14 cellular contexts compared by ENCODE assay signal in the genomic region with DNA sequence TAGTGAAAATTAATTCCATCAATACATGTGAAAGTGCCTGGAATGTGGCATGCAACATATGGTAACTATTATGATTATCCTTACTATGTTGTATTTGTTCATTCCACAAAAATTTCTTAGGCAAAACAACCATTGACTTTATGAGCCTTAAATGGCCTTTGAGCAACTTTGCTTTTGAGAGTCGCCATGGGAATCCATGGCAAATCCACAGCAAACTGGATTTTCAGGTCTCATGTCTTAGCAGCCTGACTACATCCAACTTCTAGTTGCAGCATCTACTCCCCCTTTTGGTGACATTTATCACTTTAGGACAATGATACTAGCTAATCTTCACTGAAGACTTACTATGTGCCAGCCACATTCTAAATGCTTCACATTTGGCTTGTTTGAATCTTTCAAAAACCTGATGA. TPM values are rescaled to one million over a fixed set of nuclear protein-coding genes. Genes with fewer than 3 reads are reported as not detected.
DNase-seq lines count a peak whose midpoint lies in the region; ATAC-seq and TF ChIP-seq lines count a peak whose summit lies in the region.
"Had no signal": no experiment of that assay in that cellular context is flagged by ENCODE, and none has a peak within 500 bp of the region (broad histone marks: within the 10 kb centered on the region; RNA-seq: fewer than 3 reads in every experiment).

No MANE protein-coding gene starts in this region.

- H3K23ac ChIP-seq in mesendoderm (ENCODE audit: low read length): no peak overlapping the region

- no peak overlapping the region for H2AK5ac ChIP-seq in mesendoderm (ENCODE audit: low read length)

- TF ChIP-seq CTCF in HCT116 (IDR thresholded peaks at IDR 0.05 in 2 of 3, conservative IDR thresholded peaks at IDR 0.05 in 1 of 3; ENCODE audit: borderline replicate concordance in 1 of 3, insufficient read depth in 1 of 3, low read depth in 2 of 3, low read length in 2 of 3) (no peak), brain (conservative IDR thresholded peaks at IDR 0.05) (no peak)

- no peak overlapping the region for H2BK120ac ChIP-seq in mesendoderm (ENCODE audit: low read depth, low read length)

- H3K36me3 Mint-ChIP-seq in brain: peaks cover 22% of the 10 kb centered on the region

- H3K27ac ChIP-seq in HCT116 (ENCODE audit: low read depth, low read length): no peak overlapping the region
- no peak overlapping the region for H3K27ac ChIP-seq in mesendoderm (ENCODE audit: low read depth, low read length)
- H3K27ac ChIP-seq: cardiac muscle cell had no signal

- RAD21 ChIA-PET in HCT116 (lab: Charles Lee; ENCODE audit: low non-redundant PET in 1 of 2, low total read pairs in 2 of 2, uncharacterized antibody in 2 of 2, unreplicated experiment in 2 of 2): no interaction called here

- 0 out of 2 replicates have a peak, but pooled peaks have one; percentile 17 for TF ChIP-seq RAD21 in HCT116 (IDR thresholded peaks at IDR 0.05; ENCODE audit: low read depth)

- no peak overlapping the region for H2BK5ac ChIP-seq in mesendoderm (ENCODE audit: low read length)

- H3K4me3 ChIP-seq in HCT116 (replicated peaks in 1 of 2; ENCODE audit: low read depth in 1 of 2, low read length in 2 of 2) (no peak overlapping the region), mesendoderm (ENCODE audit: low read length) (no peak overlapping the region)
- H3K4me3 ChIP-seq: cardiac muscle cell had no signal

- no peaks in the 10 kb centered on the region for H3K9me2 ChIP-seq in HCT116 (ENCODE audit: insufficient read depth)

- H3K18ac ChIP-seq in mesendoderm (ENCODE audit: low read length): no peak overlapping the region

- H3K27me3 ChIP-seq in HCT116 (ENCODE audit: insufficient read depth, low read length) (no peaks in the 10 kb centered on the region), mesendoderm (ENCODE audit: insufficient read depth, low read length, poor library complexity) (no peaks in the 10 kb centered on the region)
- H3K27me3 ChIP-seq: cardiac muscle cell had no signal

- no peak for ATAC-seq in HCT116

- H3K4me2 ChIP-seq in HCT116 (ENCODE audit: low read length) (no peak overlapping the region), mesendoderm (ENCODE audit: low read length) (no peak overlapping the region)

- no peak overlapping the region for H2BK15ac ChIP-seq in mesendoderm (replicated peaks; ENCODE audit: low read depth)

- intact Hi-C loops in HCT116 (cut with micrococcal nuclease): no loop called here

- DNase-seq in AG20443 (ENCODE audit: low spot score): peak; percentile 44
- no peak for DNase-seq in HCT116 (ENCODE audit: low read depth, low spot score)
- DNase-seq in mesendoderm: peak; percentile 57
- DNase-seq in hepatic stellate cell (ENCODE audit: low spot score): no peak
- DNase-seq in HEK293T (ENCODE audit: extremely low spot score): no peak
- no peak for DNase-seq in hippocampal formation (lab: John Stamatoyannopoulos, UW)
- DNase-seq in inferior parietal cortex (ENCODE audit: extremely low spot score): no peak
- DNase-seq: activated naive CD4-positive, alpha-beta T cell treated with anti-CD3 and anti-CD28 coated beads for 36 hours; erythroblast; NCI-H1694 treated with DMSO at 0.1 percent for 48 hours; stimulated activated CD8-positive, alpha-beta memory T cell treated with anti-CD3 and anti-CD28 coated beads, Interleukin-4, amount 100 ng/mL, for 48 hours had no signal

- H3K4me1 Mint-ChIP-seq in brain: peaks cover 59% of the 10 kb centered on the region

- no peak overlapping the region for H4K8ac ChIP-seq in mesendoderm (ENCODE audit: low read depth, low read length)

- H3K9me3 Mint-ChIP-seq in brain: peaks cover 0 to 11% (median 2%) of the 10 kb centered on the region in 5 experiments

- BruUV-seq in HCT116 (replicated peaks; lab: Mats Ljungman, UMichigan): no TSS peak

- CTCF ChIA-PET in HCT116 (lab: Charles Lee): no interaction called here
- CTCF ChIA-PET in HEK293T (lab: Yijun Ruan, JAX): no interaction called here

- no CpG with 5 or more reads among the region's 1 CpG for WGBS in mesendoderm (ENCODE audit: extremely low coverage, insufficient coverage, low lambda C conversion rate)

- H2AFZ ChIP-seq in HCT116 (ENCODE audit: low read depth, low read length, poor library complexity, severe bottlenecking): no peak overlapping the region

- H3K36me3 ChIP-seq in HCT116 (ENCODE audit: control insufficient read depth in 1 of 2, insufficient read depth in 2 of 2, low read length in 2 of 2) (no peaks in the 10 kb centered on the region), mesendoderm (ENCODE audit: control insufficient read depth, insufficient read depth, low read length) (no peaks in the 10 kb centered on the region)
- H3K36me3 ChIP-seq: cardiac muscle cell had no signal

- no peaks in the 10 kb centered on the region for H3K79me2 ChIP-seq in HCT116 (ENCODE audit: insufficient read depth, low read length)
- H3K79me2 ChIP-seq in mesendoderm (ENCODE audit: control insufficient read depth, insufficient read depth, low read length): no peaks in the 10 kb centered on the region

- H3K9me3 ChIP-seq in HCT116 (ENCODE audit: control insufficient read depth in 1 of 2, insufficient read depth in 1 of 2, low read depth in 1 of 2, low read length in 2 of 2): no peaks in the 10 kb centered on the region

- H3K4ac ChIP-seq in mesendoderm (ENCODE audit: low read depth, low read length): no peak overlapping the region

- H3K4me1 ChIP-seq in HCT116 (ENCODE audit: control insufficient read depth in 1 of 2, insufficient read depth in 2 of 2, low read length in 2 of 2) (peaks cover 12 to 22% of the 10 kb centered on the region in 2 experiments), mesendoderm (ENCODE audit: control insufficient read depth, low read depth, low read length) (no peaks in the 10 kb centered on the region)

- no peak for TF ChIP-seq POLR2A in HCT116 (IDR thresholded peaks at IDR 0.05; ENCODE audit: borderline replicate concordance, extremely low read depth, insufficient read depth, insufficient read length)

- no peak overlapping the region for H3K4me3 Mint-ChIP-seq in brain
- H3K4me3 Mint-ChIP-seq: activated naive CD4-positive, alpha-beta T cell treated with anti-CD3 and anti-CD28 coated beads for 36 hours; IgD-negative memory B cell had no signal

- H3K27me3 Mint-ChIP-seq in brain: no peaks in the 10 kb centered on the region

- no peak overlapping the region for H3K56ac ChIP-seq in mesendoderm (ENCODE audit: low read length)

- no peak overlapping the region for H4K5ac ChIP-seq in mesendoderm (ENCODE audit: low read length)

- H3K9ac ChIP-seq in HCT116 (ENCODE audit: low read length): no peak overlapping the region
- H3K9ac ChIP-seq in mesendoderm (ENCODE audit: low read length): no peak overlapping the region

- H3K79me1 ChIP-seq in mesendoderm (ENCODE audit: low read length): no peaks in the 10 kb centered on the region

- peak overlapping the region in 3 of 5 experiments; percentile 76 to 86 (median 76) for H3K27ac Mint-ChIP-seq in brain
- H3K27ac Mint-ChIP-seq: activated naive CD4-positive, alpha-beta T cell treated with anti-CD3 and anti-CD28 coated beads for 36 hours had no signal

- POLR2A ChIA-PET in HCT116 (lab: Charles Lee): no interaction called here
- POLR2A ChIA-PET in HEK293T (lab: Yijun Ruan, JAX): no interaction called here

- no peaks in the 10 kb centered on the region for H4K20me1 ChIP-seq in HCT116 (ENCODE audit: insufficient read depth)

TF ChIP-seq in HCT116, 20 proteins besides CTCF, POLR2A, EP300 and RAD21:
- TF ChIP-seq JUND (IDR thresholded peaks at IDR 0.05) (no peak), SP1 (IDR thresholded peaks at IDR 0.05; ENCODE audit: low read depth) (no peak), SIN3A (IDR thresholded peaks at IDR 0.05; ENCODE audit: low read depth) (no peak), EZH2 (IDR thresholded peaks at IDR 0.05) (no peak), TCF7L2 (IDR thresholded peaks at IDR 0.05; ENCODE audit: borderline replicate concordance, extremely low read depth, insufficient read depth, insufficient read length) (no peak), EZH2phosphoT487 (IDR thresholded peaks at IDR 0.05; ENCODE audit: borderline replicate concordance) (no peak), POLR2AphosphoS5 (IDR thresholded peaks at IDR 0.05; ENCODE audit: low read depth, low read length) (no peak), ELF1 (IDR thresholded peaks at IDR 0.05; ENCODE audit: borderline replicate concordance, low read depth) (no peak)
- TF ChIP-seq, protein P1, sequence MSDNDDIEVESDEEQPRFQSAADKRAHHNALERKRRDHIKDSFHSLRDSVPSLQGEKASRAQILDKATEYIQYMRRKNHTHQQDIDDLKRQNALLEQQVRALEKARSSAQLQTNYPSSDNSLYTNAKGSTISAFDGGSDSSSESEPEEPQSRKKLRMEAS (IDR thresholded peaks at IDR 0.05): no peak

TF ChIP-seq in HEK293T, 16 proteins besides CTCF, POLR2A, EP300 and RAD21:
- TF ChIP-seq NFRKB (IDR thresholded peaks at IDR 0.05): no peak
- TF ChIP-seq ZNF384 (IDR thresholded peaks at IDR 0.05): no peak
- TF ChIP-seq HDGF (IDR thresholded peaks at IDR 0.05; ENCODE audit: borderline replicate concordance): no peak
- no peak for TF ChIP-seq PKNOX1 (IDR thresholded peaks at IDR 0.05)
- TF ChIP-seq TARDBP (IDR thresholded peaks at IDR 0.05): no peak
- TF ChIP-seq CTBP1 (IDR thresholded peaks at IDR 0.05; ENCODE audit: borderline replicate concordance): no peak
- TF ChIP-seq L3MBTL2 (conservative IDR thresholded peaks at IDR 0.05): no peak
- no peak for TF ChIP-seq BHLHE40 (IDR thresholded peaks at IDR 0.05; ENCODE audit: borderline replicate concordance)
- TF ChIP-seq FOXA1 (IDR thresholded peaks at IDR 0.05): no peak
- TF ChIP-seq FOXK2 (IDR thresholded peaks at IDR 0.05): no peak

RNA-seq across cellular contexts. Expression of gene SLC1A2, which starts 56.8 kb away (rescaled TPM):
- total RNA-seq in HCT116 (2021; ENCODE audit: unreplicated experiment): 0.25 TPM
- 0.03 and 0.04 TPM in 2 replicates for polyA plus RNA-seq in HCT116 (2012)
- polyA plus RNA-seq in brain (ENCODE audit: insufficient read depth, low read depth, low replicate concordance): 108 TPM
- polyA plus RNA-seq in mesendoderm (2013, experiment 1 of 2): 0.58 TPM
- 0.43 TPM for polyA plus RNA-seq in mesendoderm (2013, experiment 2 of 2)
- total RNA-seq: activated naive CD4-positive, alpha-beta T cell treated with anti-CD3 and anti-CD28 coated beads for 36 hours had no signal
- polyA plus RNA-seq: IgD-negative memory B cell had no signal

Comparison
In these comparisons a context has a peak if more than half of its experiments do, and no peak if none do; other contexts are left out.
1. DNase-seq: peak in AG20443 (single experiment) and mesendoderm (single experiment); none in HCT116 (single experiment), hepatic stellate cell (single experiment), HEK293T (single experiment), hippocampal formation (0 of 2) and inferior parietal cortex (single experiment).